In genomic region chr6:75344021-75344420, GRCh38 we compare ENCODE assay signal across 8 cellular contexts.
"Had no signal": no experiment of that assay in that cellular context is flagged by ENCODE, and none has a peak within 500 bp of the region (broad histone marks: within the 10 kb centered on the region; RNA-seq: fewer than 3 reads in every experiment).

No MANE protein-coding gene starts in this region.

- FAIRE-seq: HTR-8/SVneo had no signal

- H3K9me3 ChIP-seq: HAP-1 had no signal

- DNase-seq: H7, HFFc6, IMR-90, KBM-7 had no signal

- ATAC-seq: GM23338, HCT116 had no signal

- H3K4me3 ChIP-seq: GM23338, HAP-1 had no signal

- H3K36me3 ChIP-seq: HAP-1 had no signal

- H3K4me2 ChIP-seq: GM23338 had no signal
